8 cellular contexts compared by ENCODE assay signal in genomic region chr14:83463500-83464098, GRCh38.
DNase-seq lines count a peak whose midpoint lies in the region; ATAC-seq, FAIRE-seq and TF ChIP-seq lines count a peak whose summit lies in the region.

No MANE protein-coding gene starts in this region.

- peaks cover 22% of the 10 kb centered on the region for H3K9me3 Mint-ChIP-seq in GM23338

- no peak for FAIRE-seq in GM12878 (lab: Jason Lieb, UNC)

- H3K27ac Mint-ChIP-seq in GM23338: no peak overlapping the region

- peak; percentile 37 for DNase-seq in COR-L47 (lab: John Stamatoyannopoulos, UW)
- DNase-seq in GM23338 (ENCODE audit: low spot score): peak; percentile 80
- peak; percentile 20 for DNase-seq in NCI-H2171 (lab: John Stamatoyannopoulos, UW)
- no peak for DNase-seq in GM12878 (ENCODE audit: low read depth, low spot score)
- DNase-seq in kidney epithelial cell (ENCODE audit: low read depth): no peak
- no peak for DNase-seq in activated T-cell treated with anti-CD3 and anti-CD28 coated beads, Interleukin-2, amount 50 U/mL, for 48 hours
- no peak for DNase-seq in T-helper 1 cell

- H4K20me1 ChIP-seq in GM23338 (replicated peaks; ENCODE audit: insufficient read depth): no peaks in the 10 kb centered on the region
- no peaks in the 10 kb centered on the region for H4K20me1 ChIP-seq in GM12878 (ENCODE audit: control insufficient read depth, insufficient read depth)

- ATAC-seq in GM23338 (peak; percentile 84), GM12878 (peak; percentile 89), HG02973 (IDR thresholded peaks at IDR 0.05; ENCODE audit: unreplicated experiment) (no peak)

- SMC1A ChIA-PET in GM12878 (lab: Charles Lee; ENCODE audit: uncharacterized antibody, unreplicated experiment): interaction anchor here (1.0 to 3.6 kb wide), 4 partner anchors 10 to 607 kb away, joined by 3 to 20 read pairs (median 3); no protein-coding TSS in a partner anchor

- H3K4me3 Mint-ChIP-seq in GM23338: no peak overlapping the region

- H3K4me1 ChIP-seq in GM23338 (ENCODE audit: insufficient read depth): no peaks in the 10 kb centered on the region
- no peaks in the 10 kb centered on the region for H3K4me1 ChIP-seq in GM12878 (ENCODE audit: control insufficient read depth, insufficient read depth, low read length)

- no peak overlapping the region for H3K4me2 ChIP-seq in GM23338
- H3K4me2 ChIP-seq in GM12878 (ENCODE audit: control insufficient read depth, insufficient read depth): no peak overlapping the region

- H3F3A ChIP-seq in GM23338 (replicated peaks; ENCODE audit: low read depth): no peaks in the 10 kb centered on the region

- intact Hi-C loops in GM12878 (cut with micrococcal nuclease; ENCODE audit: unreplicated experiment): loop anchor here (1.0 to 5.0 kb wide), 4 partner anchors 163 to 1471 kb away; no protein-coding TSS in a partner anchor

- RAD21 ChIA-PET in GM12878 (lab: Charles Lee; ENCODE audit: unreplicated experiment): interaction anchor here (1.2 kb wide), 1 partner anchor 163 kb away, joined by 5 read pairs; no protein-coding TSS in a partner anchor

- H3K9me2 ChIP-seq in GM23338 (ENCODE audit: insufficient read depth): no peaks in the 10 kb centered on the region

- H2AFZ ChIP-seq in GM23338 (no peak overlapping the region), GM12878 (ENCODE audit: control insufficient read depth, low read depth, low read length) (no peak overlapping the region)

- in situ Hi-C loops in GM12878 (cut with MboI): loop anchor here (25.0 kb wide), 1 partner anchor 1476 kb away; no protein-coding TSS in a partner anchor

- TF ChIP-seq RAD21 in GM12878 (IDR thresholded peaks at IDR 0.05; ENCODE audit: insufficient read depth, low read depth, low read length): peak; percentile 53

- no peak overlapping the region for H3K9ac ChIP-seq in GM12878 (ENCODE audit: control insufficient read depth, insufficient read depth, low read length)

- no TSS peak for BruUV-seq in GM12878 (replicated peaks; lab: Mats Ljungman, UMichigan)

- no peaks in the 10 kb centered on the region for H3K4me1 Mint-ChIP-seq in GM23338

- WGBS in GM12878 (ENCODE audit: insufficient coverage, insufficient replicate concordance, low lambda C conversion rate, missing lambda C conversion rate): 10% methylated on average over 4 of the region's 4 CpGs

- no peak for TF ChIP-seq EP300 in GM12878 (IDR thresholded peaks at IDR 0.05; ENCODE audit: borderline replicate concordance in 1 of 2, control insufficient read depth in 1 of 2, low read depth in 2 of 2, low read length in 2 of 2)

- H3K36me3 ChIP-seq in GM23338 (ENCODE audit: insufficient read depth) (no peaks in the 10 kb centered on the region; the same call in 1 of the 2 replicates), GM12878 (ENCODE audit: control insufficient read depth in 2 of 2, insufficient read depth in 2 of 2, low read length in 1 of 2) (no peaks in the 10 kb centered on the region), kidney epithelial cell (ENCODE audit: control insufficient read depth, insufficient read depth, low read length) (no peaks in the 10 kb centered on the region)

- H3K4me3 ChIP-seq in GM23338 (no peak overlapping the region), GM12878 (no peak overlapping the region), kidney epithelial cell (ENCODE audit: low read depth, low read length) (no peak overlapping the region)

- no peak for TF ChIP-seq POLR2A in GM12878 (IDR thresholded peaks at IDR 0.05; ENCODE audit: low read depth, low read length)

- peaks cover 14% of the 10 kb centered on the region for H3K36me3 Mint-ChIP-seq in GM23338 (ENCODE audit: low read depth)

- CTCF ChIA-PET in GM12878 (lab: Yijun Ruan, JAX): interaction anchor here (1.3 to 5.2 kb wide), 5 partner anchors 9 to 1753 kb away, joined by 5 to 38 read pairs (median 7); no protein-coding TSS in a partner anchor

- H3K79me2 ChIP-seq in GM23338 (replicated peaks; ENCODE audit: insufficient read depth): no peaks in the 10 kb centered on the region
- H3K79me2 ChIP-seq in GM12878 (ENCODE audit: control insufficient read depth, insufficient read depth, low read length): no peaks in the 10 kb centered on the region

- H3K9me3 ChIP-seq in GM12878 (replicated peaks; ENCODE audit: control insufficient read depth, insufficient read depth, low read length): no peaks in the 10 kb centered on the region

- POLR2A ChIA-PET in GM12878 (lab: Charles Lee): no interaction called here

- peak; percentile 82 to 93 for TF ChIP-seq CTCF in GM23338 (conservative IDR thresholded peaks at IDR 0.05; ENCODE audit: low read depth in 2 of 2)
- TF ChIP-seq CTCF in GM12878 (IDR thresholded peaks at IDR 0.05 in 2 of 3, conservative IDR thresholded peaks at IDR 0.05 in 1 of 3; ENCODE audit: control insufficient read depth in 2 of 3, extremely low read depth in 1 of 3, insufficient read depth in 1 of 3, low read depth in 3 of 3, low read length in 3 of 3): peak; percentile 45 to 62 (median 53)
- peak; percentile 71 for TF ChIP-seq CTCF in kidney epithelial cell (IDR thresholded peaks at IDR 0.05; ENCODE audit: insufficient read depth, low read length, poor library complexity, severe bottlenecking)

- no peaks in the 10 kb centered on the region for H3K27me3 Mint-ChIP-seq in GM23338 (ENCODE audit: insufficient read depth, low read depth, poor library complexity)

- H3K27ac ChIP-seq in GM23338 (ENCODE audit: low read depth): no peak overlapping the region
- H3K27ac ChIP-seq in GM12878 (ENCODE audit: control insufficient read depth, insufficient read depth): no peak overlapping the region

- no peaks in the 10 kb centered on the region for H3K27me3 ChIP-seq in GM23338 (ENCODE audit: insufficient read depth)
- no peaks in the 10 kb centered on the region for H3K27me3 ChIP-seq in GM12878 (replicated peaks in 1 of 2; ENCODE audit: control insufficient read depth in 2 of 2, insufficient read depth in 2 of 2, low read length in 1 of 2)
- H3K27me3 ChIP-seq in kidney epithelial cell (ENCODE audit: control insufficient read depth, insufficient read depth, low read length): no peaks in the 10 kb centered on the region

TF ChIP-seq in GM23338, 12 proteins besides CTCF, POLR2A, EP300 and RAD21 (continues in another document):
- TF ChIP-seq STAT1 (IDR thresholded peaks at IDR 0.05; ENCODE audit: unreplicated experiment) (no peak), ZNF331 (CRISPR knock-in tag; IDR thresholded peaks at IDR 0.05; ENCODE audit: low read depth) (no peak), NANOG (IDR thresholded peaks at IDR 0.05; ENCODE audit: borderline replicate concordance) (no peak), ZNF114 (CRISPR knock-in tag; IDR thresholded peaks at IDR 0.05) (no peak)

TF ChIP-seq in GM12878, 131 proteins besides CTCF, POLR2A, EP300 and RAD21:
- TF ChIP-seq NR2F1 (conservative IDR thresholded peaks at IDR 0.05) (no peak), MTA3 (IDR thresholded peaks at IDR 0.05; ENCODE audit: borderline replicate concordance, low read length) (no peak), ZNF217 (IDR thresholded peaks at IDR 0.05) (no peak), ATF7 (IDR thresholded peaks at IDR 0.05; ENCODE audit: low read depth) (0 out of 2 replicates have a peak, but pooled peaks have one; percentile 21), TCF7 (IDR thresholded peaks at IDR 0.05; ENCODE audit: borderline replicate concordance) (no peak), SMC3 (IDR thresholded peaks at IDR 0.05; ENCODE audit: borderline replicate concordance, low read length) (peak; percentile 51; the same call in 1 of the 2 replicates), STAT3 (IDR thresholded peaks at IDR 0.05; ENCODE audit: low read depth, low read length) (no peak), NFYA (IDR thresholded peaks at IDR 0.05; ENCODE audit: borderline replicate concordance, low read depth, low read length) (no peak)

Comparison
In these comparisons a context has a peak if more than half of its experiments do, and no peak if none do; other contexts are left out.
1. DNase-seq: peak in COR-L47 (single experiment), GM23338 (single experiment) and NCI-H2171 (single experiment); none in GM12878 (single experiment), kidney epithelial cell (single experiment), activated T-cell treated with anti-CD3 and anti-CD28 coated beads, Interleukin-2, amount 50 U/mL, for 48 hours (0 of 2) and T-helper 1 cell (0 of 5).
2. Peak in every context shown above with its lines, with median percentiles within 50 percentile points of each other: CTCF ChIP-seq.